In genomic region chr1:26282694-26283019, GRCh38 we compare ENCODE assay signal across 1 cellular context.
TF ChIP-seq lines count a peak whose summit lies in the region.

No MANE protein-coding gene starts in this region.

TF ChIP-seq in K562, 482 proteins besides CTCF, POLR2A, EP300 and RAD21:
- no peak for TF ChIP-seq EZH2 (IDR thresholded peaks at IDR 0.05; ENCODE audit: borderline replicate concordance, low read depth, low read length)
- no peak for TF ChIP-seq KDM1A (IDR thresholded peaks at IDR 0.05)
- TF ChIP-seq ELF1 (tag; IDR thresholded peaks at IDR 0.05): no peak
- 0 out of 2 replicates have a peak, but pooled peaks have one; percentile 40 for TF ChIP-seq ESRRB (CRISPR knock-in tag; IDR thresholded peaks at IDR 0.05; ENCODE audit: borderline replicate concordance)
- TF ChIP-seq FOS (IDR thresholded peaks at IDR 0.05; ENCODE audit: extremely low read depth, insufficient read length): no peak
- TF ChIP-seq ZNF282 (CRISPR knock-in tag; IDR thresholded peaks at IDR 0.05): no peak
- TF ChIP-seq RBFOX2 (IDR thresholded peaks at IDR 0.05; ENCODE audit: low read depth, low read length): 0 out of 2 replicates have a peak, but pooled peaks have one; percentile 48
- no peak for TF ChIP-seq ZNF445 (CRISPR knock-in tag; IDR thresholded peaks at IDR 0.05; ENCODE audit: low read depth)
- TF ChIP-seq HOMEZ (CRISPR knock-in tag; IDR thresholded peaks at IDR 0.05): no peak
- TF ChIP-seq ERF (CRISPR knock-in tag; IDR thresholded peaks at IDR 0.05): no peak
- TF ChIP-seq ZBTB8A (IDR thresholded peaks at IDR 0.05; ENCODE audit: partially characterized antibody): no peak
- TF ChIP-seq TEAD2 (tag; IDR thresholded peaks at IDR 0.05): no peak
- no peak for TF ChIP-seq MTA1 (IDR thresholded peaks at IDR 0.05; ENCODE audit: borderline replicate concordance)
- no peak for TF ChIP-seq RBM17 (IDR thresholded peaks at IDR 0.05; ENCODE audit: borderline replicate concordance, low read depth, low read length)
- no peak for TF ChIP-seq CBFA2T3 (IDR thresholded peaks at IDR 0.05)
- TF ChIP-seq BCL6 (CRISPR knock-in tag; IDR thresholded peaks at IDR 0.05): no peak
- TF ChIP-seq ARID1B (IDR thresholded peaks at IDR 0.05): no peak
- TF ChIP-seq HNRNPK (IDR thresholded peaks at IDR 0.05; ENCODE audit: low read depth, low read length, poor library complexity, severe bottlenecking): no peak
- TF ChIP-seq TOE1 (IDR thresholded peaks at IDR 0.05; ENCODE audit: borderline replicate concordance): no peak
- no peak for TF ChIP-seq TOE1 (CRISPR knock-in tag; IDR thresholded peaks at IDR 0.05; ENCODE audit: borderline replicate concordance, low read depth)
- peak; percentile 42; the same call in 1 of the 2 replicates for TF ChIP-seq SUPT5H (IDR thresholded peaks at IDR 0.05)
- no peak for TF ChIP-seq CXXC5 (CRISPR knock-in tag; IDR thresholded peaks at IDR 0.05)
- TF ChIP-seq, protein P1, sequence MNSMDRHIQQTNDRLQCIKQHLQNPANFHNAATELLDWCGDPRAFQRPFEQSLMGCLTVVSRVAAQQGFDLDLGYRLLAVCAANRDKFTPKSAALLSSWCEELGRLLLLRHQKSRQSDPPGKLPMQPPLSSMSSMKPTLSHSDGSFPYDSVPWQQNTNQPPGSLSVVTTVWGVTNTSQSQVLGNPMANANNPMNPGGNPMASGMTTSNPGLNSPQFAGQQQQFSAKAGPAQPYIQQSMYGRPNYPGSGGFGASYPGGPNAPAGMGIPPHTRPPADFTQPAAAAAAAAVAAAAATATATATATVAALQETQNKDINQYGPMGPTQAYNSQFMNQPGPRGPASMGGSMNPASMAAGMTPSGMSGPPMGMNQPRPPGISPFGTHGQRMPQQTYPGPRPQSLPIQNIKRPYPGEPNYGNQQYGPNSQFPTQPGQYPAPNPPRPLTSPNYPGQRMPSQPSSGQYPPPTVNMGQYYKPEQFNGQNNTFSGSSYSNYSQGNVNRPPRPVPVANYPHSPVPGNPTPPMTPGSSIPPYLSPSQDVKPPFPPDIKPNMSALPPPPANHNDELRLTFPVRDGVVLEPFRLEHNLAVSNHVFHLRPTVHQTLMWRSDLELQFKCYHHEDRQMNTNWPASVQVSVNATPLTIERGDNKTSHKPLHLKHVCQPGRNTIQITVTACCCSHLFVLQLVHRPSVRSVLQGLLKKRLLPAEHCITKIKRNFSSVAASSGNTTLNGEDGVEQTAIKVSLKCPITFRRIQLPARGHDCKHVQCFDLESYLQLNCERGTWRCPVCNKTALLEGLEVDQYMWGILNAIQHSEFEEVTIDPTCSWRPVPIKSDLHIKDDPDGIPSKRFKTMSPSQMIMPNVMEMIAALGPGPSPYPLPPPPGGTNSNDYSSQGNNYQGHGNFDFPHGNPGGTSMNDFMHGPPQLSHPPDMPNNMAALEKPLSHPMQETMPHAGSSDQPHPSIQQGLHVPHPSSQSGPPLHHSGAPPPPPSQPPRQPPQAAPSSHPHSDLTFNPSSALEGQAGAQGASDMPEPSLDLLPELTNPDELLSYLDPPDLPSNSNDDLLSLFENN (IDR thresholded peaks at IDR 0.05; ENCODE audit: low read depth in 2 of 2, low read length in 2 of 2): 0 out of 4 replicates have a peak, but pooled peaks of 1 of the 2 experiments have one; percentile 3
- TF ChIP-seq EGR1 (conservative IDR thresholded peaks at IDR 0.05): peak; percentile 71
- no peak for TF ChIP-seq ZNF184 (CRISPR knock-in tag; IDR thresholded peaks at IDR 0.05)
- TF ChIP-seq PHF20 (IDR thresholded peaks at IDR 0.05; ENCODE audit: partially characterized antibody): no peak
- no peak for TF ChIP-seq SMAD1 (IDR thresholded peaks at IDR 0.05; ENCODE audit: low read depth, low read length, partially characterized antibody)
- no peak for TF ChIP-seq TCFL5 (CRISPR knock-in tag; conservative IDR thresholded peaks at IDR 0.05)
- TF ChIP-seq ZBTB1 (CRISPR knock-in tag; IDR thresholded peaks at IDR 0.05; ENCODE audit: borderline replicate concordance, low read depth): no peak
- no peak for TF ChIP-seq CCNT2 (IDR thresholded peaks at IDR 0.05; ENCODE audit: borderline replicate concordance, extremely low read depth, insufficient read length, low read depth, low read length)
- TF ChIP-seq FOXA3 (CRISPR knock-in tag; conservative IDR thresholded peaks at IDR 0.05 in 1 of 2, IDR thresholded peaks at IDR 0.05 in 1 of 2): 0 out of 4 replicates have a peak, but pooled peaks of 1 of the 2 experiments have one; percentile 30
- TF ChIP-seq, protein P2, sequence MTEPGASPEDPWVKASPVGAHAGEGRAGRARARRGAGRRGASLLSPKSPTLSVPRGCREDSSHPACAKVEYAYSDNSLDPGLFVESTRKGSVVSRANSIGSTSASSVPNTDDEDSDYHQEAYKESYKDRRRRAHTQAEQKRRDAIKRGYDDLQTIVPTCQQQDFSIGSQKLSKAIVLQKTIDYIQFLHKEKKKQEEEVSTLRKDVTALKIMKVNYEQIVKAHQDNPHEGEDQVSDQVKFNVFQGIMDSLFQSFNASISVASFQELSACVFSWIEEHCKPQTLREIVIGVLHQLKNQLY (CRISPR knock-in tag; conservative IDR thresholded peaks at IDR 0.05): no peak
- no peak for TF ChIP-seq HNRNPL (IDR thresholded peaks at IDR 0.05; ENCODE audit: low read depth, low read length)
- TF ChIP-seq, protein P3, sequence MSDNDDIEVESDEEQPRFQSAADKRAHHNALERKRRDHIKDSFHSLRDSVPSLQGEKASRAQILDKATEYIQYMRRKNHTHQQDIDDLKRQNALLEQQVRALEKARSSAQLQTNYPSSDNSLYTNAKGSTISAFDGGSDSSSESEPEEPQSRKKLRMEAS (CRISPR knock-in tag; IDR thresholded peaks at IDR 0.05): 0 out of 2 replicates have a peak, but pooled peaks have one; percentile 16
- TF ChIP-seq SETDB1 (IDR thresholded peaks at IDR 0.05; ENCODE audit: low read length): no peak
- TF ChIP-seq MAFK (IDR thresholded peaks at IDR 0.05; ENCODE audit: low read length): no peak
- no peak for TF ChIP-seq ILK (tag; IDR thresholded peaks at IDR 0.05; ENCODE audit: borderline replicate concordance, low read depth)
- TF ChIP-seq SMAD3 (CRISPR knock-in tag; conservative IDR thresholded peaks at IDR 0.05): no peak
- no peak for TF ChIP-seq ZNF717 (CRISPR knock-in tag; IDR thresholded peaks at IDR 0.05)
- TF ChIP-seq, protein P4, sequence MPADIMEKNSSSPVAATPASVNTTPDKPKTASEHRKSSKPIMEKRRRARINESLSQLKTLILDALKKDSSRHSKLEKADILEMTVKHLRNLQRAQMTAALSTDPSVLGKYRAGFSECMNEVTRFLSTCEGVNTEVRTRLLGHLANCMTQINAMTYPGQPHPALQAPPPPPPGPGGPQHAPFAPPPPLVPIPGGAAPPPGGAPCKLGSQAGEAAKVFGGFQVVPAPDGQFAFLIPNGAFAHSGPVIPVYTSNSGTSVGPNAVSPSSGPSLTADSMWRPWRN (IDR thresholded peaks at IDR 0.05; ENCODE audit: low read depth): no peak
- TF ChIP-seq HMGN3 (IDR thresholded peaks at IDR 0.05; ENCODE audit: borderline replicate concordance, extremely low read depth, insufficient read length, low read depth, low read length): peak; percentile 29
- TF ChIP-seq ZNF740 (CRISPR knock-in tag; IDR thresholded peaks at IDR 0.05): peak; percentile 70; the same call in 1 of the 2 replicates
- TF ChIP-seq ZNF740 (tag; IDR thresholded peaks at IDR 0.05): no peak
- no peak for TF ChIP-seq KDM2B (CRISPR knock-in tag; IDR thresholded peaks at IDR 0.05)
- TF ChIP-seq KLF13 (tag; IDR thresholded peaks at IDR 0.05; ENCODE audit: borderline replicate concordance, low read depth): no peak
- TF ChIP-seq NELFE (IDR thresholded peaks at IDR 0.05; ENCODE audit: insufficient read depth, insufficient read length): no peak
